ENCODE assay signal across 1 cellular context in genomic region chr3:42581709-42582473, GRCh38.
TF ChIP-seq lines count a peak whose summit lies in the region.

A gene with protein sequence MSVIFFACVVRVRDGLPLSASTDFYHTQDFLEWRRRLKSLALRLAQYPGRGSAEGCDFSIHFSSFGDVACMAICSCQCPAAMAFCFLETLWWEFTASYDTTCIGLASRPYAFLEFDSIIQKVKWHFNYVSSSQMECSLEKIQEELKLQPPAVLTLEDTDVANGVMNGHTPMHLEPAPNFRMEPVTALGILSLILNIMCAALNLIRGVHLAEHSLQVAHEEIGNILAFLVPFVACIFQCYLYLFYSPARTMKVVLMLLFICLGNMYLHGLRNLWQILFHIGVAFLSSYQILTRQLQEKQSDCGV (minus strand): TSS chr3:42581967. CDS start chr3:42569046, 12,921 bp downstream.

TF ChIP-seq in K562, 482 proteins besides CTCF, POLR2A, EP300 and RAD21 (continued from another document and continues in another):
- TF ChIP-seq, protein P1, sequence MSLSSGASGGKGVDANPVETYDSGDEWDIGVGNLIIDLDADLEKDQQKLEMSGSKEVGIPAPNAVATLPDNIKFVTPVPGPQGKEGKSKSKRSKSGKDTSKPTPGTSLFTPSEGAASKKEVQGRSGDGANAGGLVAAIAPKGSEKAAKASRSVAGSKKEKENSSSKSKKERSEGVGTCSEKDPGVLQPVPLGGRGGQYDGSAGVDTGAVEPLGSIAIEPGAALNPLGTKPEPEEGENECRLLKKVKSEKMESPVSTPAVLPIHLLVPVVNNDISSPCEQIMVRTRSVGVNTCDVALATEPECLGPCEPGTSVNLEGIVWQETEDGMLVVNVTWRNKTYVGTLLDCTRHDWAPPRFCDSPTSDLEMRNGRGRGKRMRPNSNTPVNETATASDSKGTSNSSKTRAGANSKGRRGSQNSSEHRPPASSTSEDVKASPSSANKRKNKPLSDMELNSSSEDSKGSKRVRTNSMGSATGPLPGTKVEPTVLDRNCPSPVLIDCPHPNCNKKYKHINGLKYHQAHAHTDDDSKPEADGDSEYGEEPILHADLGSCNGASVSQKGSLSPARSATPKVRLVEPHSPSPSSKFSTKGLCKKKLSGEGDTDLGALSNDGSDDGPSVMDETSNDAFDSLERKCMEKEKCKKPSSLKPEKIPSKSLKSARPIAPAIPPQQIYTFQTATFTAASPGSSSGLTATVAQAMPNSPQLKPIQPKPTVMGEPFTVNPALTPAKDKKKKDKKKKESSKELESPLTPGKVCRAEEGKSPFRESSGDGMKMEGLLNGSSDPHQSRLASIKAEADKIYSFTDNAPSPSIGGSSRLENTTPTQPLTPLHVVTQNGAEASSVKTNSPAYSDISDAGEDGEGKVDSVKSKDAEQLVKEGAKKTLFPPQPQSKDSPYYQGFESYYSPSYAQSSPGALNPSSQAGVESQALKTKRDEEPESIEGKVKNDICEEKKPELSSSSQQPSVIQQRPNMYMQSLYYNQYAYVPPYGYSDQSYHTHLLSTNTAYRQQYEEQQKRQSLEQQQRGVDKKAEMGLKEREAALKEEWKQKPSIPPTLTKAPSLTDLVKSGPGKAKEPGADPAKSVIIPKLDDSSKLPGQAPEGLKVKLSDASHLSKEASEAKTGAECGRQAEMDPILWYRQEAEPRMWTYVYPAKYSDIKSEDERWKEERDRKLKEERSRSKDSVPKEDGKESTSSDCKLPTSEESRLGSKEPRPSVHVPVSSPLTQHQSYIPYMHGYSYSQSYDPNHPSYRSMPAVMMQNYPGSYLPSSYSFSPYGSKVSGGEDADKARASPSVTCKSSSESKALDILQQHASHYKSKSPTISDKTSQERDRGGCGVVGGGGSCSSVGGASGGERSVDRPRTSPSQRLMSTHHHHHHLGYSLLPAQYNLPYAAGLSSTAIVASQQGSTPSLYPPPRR (CRISPR knock-in tag; IDR thresholded peaks at IDR 0.05; ENCODE audit: borderline replicate concordance), result no peak; the same call in 1 of the 2 replicates
- TF ChIP-seq ETS1 (conservative IDR thresholded peaks at IDR 0.05; ENCODE audit: control insufficient read depth, low read depth, low read length), result peak; percentile 81; the same call in 1 of the 2 replicates
- TF ChIP-seq CSDE1 (IDR thresholded peaks at IDR 0.05), result peak in 1 of 2 experiments; percentile 84; a peak in 2 of 4 replicates
- TF ChIP-seq HDAC3 (IDR thresholded peaks at IDR 0.05; ENCODE audit: borderline replicate concordance, partially characterized antibody), result no peak
- TF ChIP-seq POLR2AphosphoS5 (IDR thresholded peaks at IDR 0.05; ENCODE audit: control insufficient read depth, insufficient read depth, low read depth, low read length), result peak; percentile 78
- TF ChIP-seq MXI1 (IDR thresholded peaks at IDR 0.05; ENCODE audit: low read depth, low read length), result peak; percentile 50; the same call in 1 of the 2 replicates
- TF ChIP-seq CEBPG (CRISPR knock-in tag; IDR thresholded peaks at IDR 0.05), result no peak
- no peak for TF ChIP-seq CEBPG (tag; conservative IDR thresholded peaks at IDR 0.05 in 1 of 2, IDR thresholded peaks at IDR 0.05 in 1 of 2)
- TF ChIP-seq MCM5 (IDR thresholded peaks at IDR 0.05; ENCODE audit: low read depth), result no peak
- TF ChIP-seq GATAD2A (IDR thresholded peaks at IDR 0.05), result 0 out of 2 replicates have a peak, but pooled peaks have one; percentile 35
- TF ChIP-seq BACH1 (tag; IDR thresholded peaks at IDR 0.05), result no peak
- no peak for TF ChIP-seq PURB (CRISPR knock-in tag; IDR thresholded peaks at IDR 0.05; ENCODE audit: low read depth)
- peak; percentile 97 for TF ChIP-seq POLR2G (IDR thresholded peaks at IDR 0.05; ENCODE audit: low read depth, low read length)
- TF ChIP-seq ZSCAN29 (IDR thresholded peaks at IDR 0.05), result no peak
- no peak for TF ChIP-seq FOXO4 (CRISPR knock-in tag; IDR thresholded peaks at IDR 0.05)
- TF ChIP-seq, protein P2, sequence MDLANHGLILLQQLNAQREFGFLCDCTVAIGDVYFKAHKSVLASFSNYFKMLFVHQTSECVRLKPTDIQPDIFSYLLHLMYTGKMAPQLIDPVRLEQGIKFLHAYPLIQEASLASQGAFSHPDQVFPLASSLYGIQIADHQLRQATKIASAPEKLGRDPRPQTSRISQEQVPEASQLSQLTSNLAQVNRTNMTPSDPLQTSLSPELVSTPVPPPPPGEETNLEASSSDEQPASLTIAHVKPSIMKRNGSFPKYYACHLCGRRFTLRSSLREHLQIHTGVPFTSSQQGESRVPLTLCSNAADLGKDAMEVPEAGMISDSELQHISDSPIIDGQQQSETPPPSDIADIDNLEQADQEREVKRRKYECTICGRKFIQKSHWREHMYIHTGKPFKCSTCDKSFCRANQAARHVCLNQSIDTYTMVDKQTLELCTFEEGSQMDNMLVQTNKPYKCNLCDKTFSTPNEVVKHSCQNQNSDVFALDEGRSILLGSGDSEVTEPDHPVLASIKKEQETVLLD (IDR thresholded peaks at IDR 0.05), result peak; percentile 96
- TF ChIP-seq TRIM28 (IDR thresholded peaks at IDR 0.05), result no peak
- TF ChIP-seq ZNF431 (CRISPR knock-in tag; IDR thresholded peaks at IDR 0.05), result 0 out of 2 replicates have a peak, but pooled peaks have one; percentile 9
- TF ChIP-seq BRD9 (IDR thresholded peaks at IDR 0.05; ENCODE audit: low read depth, partially characterized antibody), result no peak
- no peak for TF ChIP-seq ZNF217 (CRISPR knock-in tag; IDR thresholded peaks at IDR 0.05)
- TF ChIP-seq ELF4 (CRISPR knock-in tag; IDR thresholded peaks at IDR 0.05), result no peak
- TF ChIP-seq, protein P3, sequence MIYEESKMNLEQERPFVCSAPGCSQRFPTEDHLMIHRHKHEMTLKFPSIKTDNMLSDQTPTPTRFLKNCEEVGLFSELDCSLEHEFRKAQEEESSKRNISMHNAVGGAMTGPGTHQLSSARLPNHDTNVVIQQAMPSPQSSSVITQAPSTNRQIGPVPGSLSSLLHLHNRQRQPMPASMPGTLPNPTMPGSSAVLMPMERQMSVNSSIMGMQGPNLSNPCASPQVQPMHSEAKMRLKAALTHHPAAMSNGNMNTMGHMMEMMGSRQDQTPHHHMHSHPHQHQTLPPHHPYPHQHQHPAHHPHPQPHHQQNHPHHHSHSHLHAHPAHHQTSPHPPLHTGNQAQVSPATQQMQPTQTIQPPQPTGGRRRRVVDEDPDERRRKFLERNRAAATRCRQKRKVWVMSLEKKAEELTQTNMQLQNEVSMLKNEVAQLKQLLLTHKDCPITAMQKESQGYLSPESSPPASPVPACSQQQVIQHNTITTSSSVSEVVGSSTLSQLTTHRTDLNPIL (CRISPR knock-in tag; IDR thresholded peaks at IDR 0.05), result no peak
- no peak for TF ChIP-seq HMG20A (CRISPR knock-in tag; conservative IDR thresholded peaks at IDR 0.05)
- no peak for TF ChIP-seq MED1 (CRISPR knock-in tag; IDR thresholded peaks at IDR 0.05; ENCODE audit: borderline replicate concordance)
- TF ChIP-seq TCFL5 (CRISPR knock-in tag; conservative IDR thresholded peaks at IDR 0.05), result no peak
- TF ChIP-seq HDAC6 (IDR thresholded peaks at IDR 0.05; ENCODE audit: low read depth, low read length), result no peak
- no peak for TF ChIP-seq ZNF764 (CRISPR knock-in tag; IDR thresholded peaks at IDR 0.05; ENCODE audit: low read depth)
- peak; percentile 90 for TF ChIP-seq ATF7 (IDR thresholded peaks at IDR 0.05)
- TF ChIP-seq, protein P4, sequence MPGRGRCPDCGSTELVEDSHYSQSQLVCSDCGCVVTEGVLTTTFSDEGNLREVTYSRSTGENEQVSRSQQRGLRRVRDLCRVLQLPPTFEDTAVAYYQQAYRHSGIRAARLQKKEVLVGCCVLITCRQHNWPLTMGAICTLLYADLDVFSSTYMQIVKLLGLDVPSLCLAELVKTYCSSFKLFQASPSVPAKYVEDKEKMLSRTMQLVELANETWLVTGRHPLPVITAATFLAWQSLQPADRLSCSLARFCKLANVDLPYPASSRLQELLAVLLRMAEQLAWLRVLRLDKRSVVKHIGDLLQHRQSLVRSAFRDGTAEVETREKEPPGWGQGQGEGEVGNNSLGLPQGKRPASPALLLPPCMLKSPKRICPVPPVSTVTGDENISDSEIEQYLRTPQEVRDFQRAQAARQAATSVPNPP (IDR thresholded peaks at IDR 0.05; ENCODE audit: borderline replicate concordance, insufficient read depth, insufficient read length), result no peak
- peak; percentile 82 for TF ChIP-seq FOXP1 (CRISPR knock-in tag; IDR thresholded peaks at IDR 0.05)
- TF ChIP-seq ADNP (tag; IDR thresholded peaks at IDR 0.05), result no peak
- TF ChIP-seq SMAD3 (CRISPR knock-in tag; conservative IDR thresholded peaks at IDR 0.05), result no peak; the same call in 1 of the 2 replicates
- peak; percentile 73 to 87 for TF ChIP-seq E2F6 (IDR thresholded peaks at IDR 0.05; ENCODE audit: borderline replicate concordance in 1 of 2, extremely low read depth in 1 of 2, insufficient read depth in 1 of 2, insufficient read length in 1 of 2, low read depth in 1 of 2, low read length in 1 of 2, poor library complexity in 1 of 2, severe bottlenecking in 1 of 2)
- peak; percentile 93 for TF ChIP-seq SUPT5H (IDR thresholded peaks at IDR 0.05)
- TF ChIP-seq, protein P5, sequence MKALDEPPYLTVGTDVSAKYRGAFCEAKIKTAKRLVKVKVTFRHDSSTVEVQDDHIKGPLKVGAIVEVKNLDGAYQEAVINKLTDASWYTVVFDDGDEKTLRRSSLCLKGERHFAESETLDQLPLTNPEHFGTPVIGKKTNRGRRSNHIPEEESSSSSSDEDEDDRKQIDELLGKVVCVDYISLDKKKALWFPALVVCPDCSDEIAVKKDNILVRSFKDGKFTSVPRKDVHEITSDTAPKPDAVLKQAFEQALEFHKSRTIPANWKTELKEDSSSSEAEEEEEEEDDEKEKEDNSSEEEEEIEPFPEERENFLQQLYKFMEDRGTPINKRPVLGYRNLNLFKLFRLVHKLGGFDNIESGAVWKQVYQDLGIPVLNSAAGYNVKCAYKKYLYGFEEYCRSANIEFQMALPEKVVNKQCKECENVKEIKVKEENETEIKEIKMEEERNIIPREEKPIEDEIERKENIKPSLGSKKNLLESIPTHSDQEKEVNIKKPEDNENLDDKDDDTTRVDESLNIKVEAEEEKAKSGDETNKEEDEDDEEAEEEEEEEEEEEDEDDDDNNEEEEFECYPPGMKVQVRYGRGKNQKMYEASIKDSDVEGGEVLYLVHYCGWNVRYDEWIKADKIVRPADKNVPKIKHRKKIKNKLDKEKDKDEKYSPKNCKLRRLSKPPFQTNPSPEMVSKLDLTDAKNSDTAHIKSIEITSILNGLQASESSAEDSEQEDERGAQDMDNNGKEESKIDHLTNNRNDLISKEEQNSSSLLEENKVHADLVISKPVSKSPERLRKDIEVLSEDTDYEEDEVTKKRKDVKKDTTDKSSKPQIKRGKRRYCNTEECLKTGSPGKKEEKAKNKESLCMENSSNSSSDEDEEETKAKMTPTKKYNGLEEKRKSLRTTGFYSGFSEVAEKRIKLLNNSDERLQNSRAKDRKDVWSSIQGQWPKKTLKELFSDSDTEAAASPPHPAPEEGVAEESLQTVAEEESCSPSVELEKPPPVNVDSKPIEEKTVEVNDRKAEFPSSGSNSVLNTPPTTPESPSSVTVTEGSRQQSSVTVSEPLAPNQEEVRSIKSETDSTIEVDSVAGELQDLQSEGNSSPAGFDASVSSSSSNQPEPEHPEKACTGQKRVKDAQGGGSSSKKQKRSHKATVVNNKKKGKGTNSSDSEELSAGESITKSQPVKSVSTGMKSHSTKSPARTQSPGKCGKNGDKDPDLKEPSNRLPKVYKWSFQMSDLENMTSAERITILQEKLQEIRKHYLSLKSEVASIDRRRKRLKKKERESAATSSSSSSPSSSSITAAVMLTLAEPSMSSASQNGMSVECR (CRISPR knock-in tag; IDR thresholded peaks at IDR 0.05), result peak; percentile 73
- peak; percentile 72; the same call in 1 of the 2 replicates for TF ChIP-seq RAD51 (IDR thresholded peaks at IDR 0.05; ENCODE audit: borderline replicate concordance, low read depth)
- no peak for TF ChIP-seq ZBTB34 (CRISPR knock-in tag; IDR thresholded peaks at IDR 0.05)
- no peak for TF ChIP-seq ZNF445 (CRISPR knock-in tag; IDR thresholded peaks at IDR 0.05; ENCODE audit: low read depth)
- TF ChIP-seq STAT5B (CRISPR knock-in tag; IDR thresholded peaks at IDR 0.05), result no peak
- no peak for TF ChIP-seq CHD1 (IDR thresholded peaks at IDR 0.05; ENCODE audit: low read length)
- peak; percentile 88 for TF ChIP-seq MYNN (IDR thresholded peaks at IDR 0.05)
- no peak for TF ChIP-seq MYNN (CRISPR knock-in tag; IDR thresholded peaks at IDR 0.05)
- no peak for TF ChIP-seq ZNF77 (CRISPR knock-in tag; IDR thresholded peaks at IDR 0.05)
- no peak for TF ChIP-seq ZNF146 (CRISPR knock-in tag; IDR thresholded peaks at IDR 0.05; ENCODE audit: unreplicated experiment)
- TF ChIP-seq TBP (optimal IDR thresholded peaks at IDR 0.05; ENCODE audit: low read depth, low read length), result peak; percentile 70
